ENCODE assay signal across 11 cellular contexts in the genomic region with DNA sequence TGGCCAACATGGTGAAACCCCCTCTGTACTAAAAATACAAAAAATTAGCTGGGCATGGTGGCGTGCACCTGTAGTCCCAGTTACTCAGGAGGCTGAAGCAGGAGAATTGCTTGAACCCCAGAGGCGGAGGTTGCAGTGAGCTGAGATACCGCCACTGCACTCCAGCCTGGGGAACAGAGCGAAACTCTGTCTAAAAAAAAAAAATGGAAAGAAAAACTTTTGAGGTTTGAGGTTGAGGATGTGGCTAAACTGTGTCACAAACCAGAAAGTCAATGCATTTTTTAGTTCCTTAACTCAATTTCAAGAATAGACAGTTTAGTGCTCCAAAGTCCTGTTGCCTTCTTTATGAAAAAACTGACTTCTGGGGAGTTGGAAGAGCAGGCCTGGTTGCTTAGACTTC. TPM values are rescaled to one million over a fixed set of nuclear protein-coding genes. Genes with fewer than 3 reads are reported as not detected.
DNase-seq lines count a peak whose midpoint lies in the region; ATAC-seq, FAIRE-seq and TF ChIP-seq lines count a peak whose summit lies in the region.
"Not testable (repeated sequence)": the region's sequence is repeated elsewhere in the genome, so short reads cannot be mapped to it uniquely, and the experiment has no call there.
"Had no signal": no experiment of that assay in that cellular context is flagged by ENCODE, and none has a peak within 500 bp of the region (broad histone marks: within the 10 kb centered on the region; RNA-seq: fewer than 3 reads in every experiment).

No MANE protein-coding gene starts in this region.

- peak overlapping the region; percentile 90 for H3K27ac Mint-ChIP-seq in activated CD4-positive, alpha-beta T cell treated with anti-CD3 and anti-CD28 coated beads, Interleukin-2, amount 10 ng/mL, durations not matched to agents 7 days and 5 days
- H3K27ac Mint-ChIP-seq in activated naive CD4-positive, alpha-beta T cell treated with anti-CD3 and anti-CD28 coated beads, Interleukin-2, amount 50 U/mL, for 72 hours, result peak overlapping the region; percentile 9 to 65

- not testable (repeated sequence) for H3K27me3 Mint-ChIP-seq in activated CD4-positive, alpha-beta T cell treated with anti-CD3 and anti-CD28 coated beads, Interleukin-2, amount 10 ng/mL, durations not matched to agents 7 days and 5 days

- CTCF ChIA-PET in activated CD4-positive, alpha-beta T cell treated with anti-CD3 and anti-CD28 coated beads, Interleukin-2, amount 10 ng/mL, durations not matched to agents 7 days and 5 days (lab: Charles Lee), result interaction anchor here (0.6 to 2.5 kb wide), 2 partner anchors 11 to 386 kb away, joined by 5 to 10 read pairs; no protein-coding TSS in a partner anchor

- TF ChIP-seq CTCF in right atrium auricular region (IDR thresholded peaks at IDR 0.05), result not testable (repeated sequence)

- FAIRE-seq in small intestine (lab: Jason Lieb, UNC), result not testable (repeated sequence)

- peak overlapping the region; percentile 63 for H3K4me3 Mint-ChIP-seq in activated CD4-positive, alpha-beta T cell treated with anti-CD3 and anti-CD28 coated beads, Interleukin-2, amount 10 ng/mL, durations not matched to agents 7 days and 5 days

- H3K9me3 Mint-ChIP-seq in activated CD4-positive, alpha-beta T cell treated with anti-CD3 and anti-CD28 coated beads, Interleukin-2, amount 10 ng/mL, durations not matched to agents 7 days and 5 days; activated naive CD4-positive, alpha-beta T cell treated with anti-CD3 and anti-CD28 coated beads, Interleukin-2, amount 50 U/mL, for 72 hours: not testable (repeated sequence)

- H3K27ac ChIP-seq in right atrium auricular region, result peak overlapping the region; percentile 16 to 25
- peak overlapping the region in 1 of 2 donors; percentile 44 for H3K27ac ChIP-seq in small intestine (ENCODE audit: low read depth in 1 of 2, low read length in 1 of 2)

- H3K36me3 ChIP-seq in right atrium auricular region; small intestine (ENCODE audit: control insufficient read depth in 2 of 2, insufficient read depth in 2 of 2, low read length in 2 of 2): not testable (repeated sequence)

- peak; percentile 52 to 65 for ATAC-seq in activated naive CD4-positive, alpha-beta T cell treated with anti-CD3 and anti-CD28 coated beads, Interleukin-2, amount 50 U/mL, for 72 hours

- DNase-seq in AML-193 (lab: John Stamatoyannopoulos, UW) (peak; percentile 90 to 92), Kasumi-1 (lab: John Stamatoyannopoulos, UW) (peak; percentile 56 to 74), SIG-M5 (lab: John Stamatoyannopoulos, UW) (peak; percentile 72), small intestine (peak; percentile 40)
- DNase-seq in activated CD4-positive, alpha-beta T cell treated with anti-CD3 and anti-CD28 coated beads, Interleukin-2, amount 10 ng/mL, durations not matched to agents 7 days and 5 days, result peak; percentile 53
- DNase-seq in activated naive CD4-positive, alpha-beta T cell treated with anti-CD3 and anti-CD28 coated beads, Interleukin-2, amount 50 U/mL, for 72 hours (ENCODE audit: low spot score in 2 of 2); right atrium auricular region (ENCODE audit: low spot score): not testable (repeated sequence)

- H3K9me3 ChIP-seq in right atrium auricular region; small intestine (ENCODE audit: control insufficient read depth, low read depth): not testable (repeated sequence)

- H3K36me3 Mint-ChIP-seq in activated CD4-positive, alpha-beta T cell treated with anti-CD3 and anti-CD28 coated beads, Interleukin-2, amount 10 ng/mL, durations not matched to agents 7 days and 5 days (ENCODE audit: low read depth), result peaks cover 67% of the 10 kb centered on the region
- H3K36me3 Mint-ChIP-seq in activated naive CD4-positive, alpha-beta T cell treated with anti-CD3 and anti-CD28 coated beads, Interleukin-2, amount 50 U/mL, for 72 hours, result not testable (repeated sequence)

- 64 to 87% (median 80%) methylated on average over 4 of the region's 4 CpGs for WGBS in small intestine, 3 donors

- 0 out of 2 replicates have a peak overlapping the region, but pooled peaks have one; percentile 42 for H3K4me3 ChIP-seq in GM08714 (ENCODE audit: low read length)
- H3K4me3 ChIP-seq in right atrium auricular region; small intestine (ENCODE audit: low read depth in 1 of 2, low read length in 2 of 2): not testable (repeated sequence)

- POLR2A ChIA-PET in activated CD4-positive, alpha-beta T cell treated with anti-CD3 and anti-CD28 coated beads, Interleukin-2, amount 10 ng/mL, durations not matched to agents 7 days and 5 days (lab: Charles Lee), result not testable (repeated sequence)

- peaks cover 0 to 96% of the 10 kb centered on the region in 2 donors for H3K4me1 ChIP-seq in right atrium auricular region
- peaks cover 6 to 30% of the 10 kb centered on the region in 2 donors for H3K4me1 ChIP-seq in small intestine (ENCODE audit: control insufficient read depth in 2 of 2, insufficient read depth in 1 of 2, low read depth in 1 of 2, low read length in 1 of 2)

- H3K27me3 ChIP-seq in right atrium auricular region; small intestine (ENCODE audit: control insufficient read depth in 2 of 2, insufficient read depth in 2 of 2, low read length in 2 of 2): not testable (repeated sequence)

- peaks cover 95% of the 10 kb centered on the region for H3K4me1 Mint-ChIP-seq in activated CD4-positive, alpha-beta T cell treated with anti-CD3 and anti-CD28 coated beads, Interleukin-2, amount 10 ng/mL, durations not matched to agents 7 days and 5 days

RNA-seq across cellular contexts. Expression of a gene that starts 6.6 kb away (rescaled TPM):
- 100 to 1,000 TPM; 171 to 214 TPM for total RNA-seq in activated CD4-positive, alpha-beta T cell treated with anti-CD3 and anti-CD28 coated beads, Interleukin-2, amount 10 ng/mL, durations not matched to agents 7 days and 5 days
- total RNA-seq in activated naive CD4-positive, alpha-beta T cell treated with anti-CD3 and anti-CD28 coated beads, Interleukin-2, amount 50 U/mL, for 72 hours, result 100 to 1,000 TPM in 1 of 2 donors, 10 to 100 TPM in 1; 63.6 to 123 TPM
- total RNA-seq in right atrium auricular region, result 100 to 1,000 TPM; 112 to 152 TPM
- polyA plus RNA-seq in small intestine, result 10 to 100 TPM; 72.1 to 88.1 (median 87.4) TPM

RNA-seq across cellular contexts. Expression of a gene that starts 20.4 kb away (rescaled TPM):
- total RNA-seq in activated CD4-positive, alpha-beta T cell treated with anti-CD3 and anti-CD28 coated beads, Interleukin-2, amount 10 ng/mL, durations not matched to agents 7 days and 5 days, result not detected
- not detected for total RNA-seq in activated naive CD4-positive, alpha-beta T cell treated with anti-CD3 and anti-CD28 coated beads, Interleukin-2, amount 50 U/mL, for 72 hours
- total RNA-seq in right atrium auricular region, result not detected
- 1 to 10 TPM; 1.6 to 4.2 (median 2.7) TPM for polyA plus RNA-seq in small intestine
- total RNA-seq: lower leg skin, SJSA1, urinary bladder had no signal

RNA-seq across cellular contexts. Expression of a gene that starts 55.1 kb away (rescaled TPM):
- 10 to 100 TPM; 64.1 to 85.5 TPM for total RNA-seq in activated CD4-positive, alpha-beta T cell treated with anti-CD3 and anti-CD28 coated beads, Interleukin-2, amount 10 ng/mL, durations not matched to agents 7 days and 5 days
- 100 to 1,000 TPM; 128 to 137 TPM for total RNA-seq in activated naive CD4-positive, alpha-beta T cell treated with anti-CD3 and anti-CD28 coated beads, Interleukin-2, amount 50 U/mL, for 72 hours
- 1,000 to 10,000 TPM in 1 of 2 donors, 100 to 1,000 TPM in 1; 419 to 1,068 TPM for total RNA-seq in right atrium auricular region
- polyA plus RNA-seq in small intestine, result 100 to 1,000 TPM; 376 to 579 (median 500) TPM
